ENCODE assay signal across 12 cellular contexts in the genomic region with DNA sequence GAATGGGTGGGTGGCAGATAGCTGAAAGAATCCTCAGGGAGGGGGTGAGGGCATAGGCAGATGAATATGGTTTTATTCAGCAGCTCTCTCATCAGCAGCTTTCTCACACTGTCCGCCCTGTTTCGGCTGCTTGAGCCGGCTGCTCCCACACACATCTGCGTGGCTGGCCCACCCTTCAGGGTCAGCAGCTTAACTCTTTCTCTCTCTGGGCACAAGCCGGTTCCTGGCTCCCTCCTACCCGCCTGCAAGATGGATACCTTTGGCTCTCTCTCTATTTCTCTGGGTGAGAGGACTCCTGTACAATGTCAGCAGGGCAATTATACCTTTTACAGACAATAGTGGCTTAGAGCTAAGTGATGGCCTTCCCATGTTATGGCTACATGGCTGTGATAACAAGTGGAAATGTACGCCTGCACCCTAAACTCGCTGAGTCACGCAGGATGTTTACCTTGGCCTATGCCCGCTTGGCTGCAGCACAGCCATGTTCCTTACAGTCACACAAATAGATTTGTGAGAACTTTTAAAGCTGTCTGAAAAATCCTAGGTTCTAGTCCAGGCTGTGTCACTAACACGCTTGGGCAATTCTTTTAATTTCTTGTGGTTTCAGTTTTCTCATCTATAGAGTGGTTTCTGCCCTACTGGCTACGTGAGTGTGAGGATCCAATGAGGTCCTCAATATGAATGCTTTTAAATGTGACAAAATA. TPM values are rescaled to one million over a fixed set of nuclear protein-coding genes. Genes with fewer than 3 reads are reported as not detected.
DNase-seq lines count a peak whose midpoint lies in the region; ATAC-seq, FAIRE-seq and TF ChIP-seq lines count a peak whose summit lies in the region.
"Had no signal": no experiment of that assay in that cellular context is flagged by ENCODE, and none has a peak within 500 bp of the region (broad histone marks: within the 10 kb centered on the region; RNA-seq: fewer than 3 reads in every experiment).

No MANE protein-coding gene starts in this region.

- no peak for TF ChIP-seq CTCF in astrocyte (IDR thresholded peaks at IDR 0.05; ENCODE audit: insufficient read depth, low read depth, low read length)
- no peak for TF ChIP-seq CTCF in GM10248 (IDR thresholded peaks at IDR 0.05; ENCODE audit: control extremely low read depth, extremely low read depth, low read depth, missing control alignments)
- no peak for TF ChIP-seq CTCF in A673 (conservative IDR thresholded peaks at IDR 0.05; ENCODE audit: low read depth, low read length)
- no peak for TF ChIP-seq CTCF in endodermal cell (conservative IDR thresholded peaks at IDR 0.05)

- no peak overlapping the region for H3K9ac ChIP-seq in astrocyte (ENCODE audit: low read length)
- H3K9ac ChIP-seq in endodermal cell (ENCODE audit: extremely low read depth, low read length, poor library complexity, severe bottlenecking), result no peak overlapping the region

- no peak overlapping the region for H3K4me2 ChIP-seq in astrocyte (ENCODE audit: low read length)

- H3K27me3 ChIP-seq in astrocyte (ENCODE audit: insufficient read depth, low read length) (no peaks in the 10 kb centered on the region), A673 (replicated peaks; ENCODE audit: insufficient read depth, low read depth, low read length, poor library complexity) (no peaks in the 10 kb centered on the region), endodermal cell (ENCODE audit: control insufficient read depth, insufficient read depth, low read length, poor library complexity, severe bottlenecking) (peaks cover 5% of the 10 kb centered on the region)

- WGBS in endodermal cell (ENCODE audit: insufficient coverage in 1 of 2, insufficient read length in 1 of 2), 2 experiments, result 92 to 95% methylated on average over 8 to 12 of the region's 12 CpGs

- H3K4me3 Mint-ChIP-seq in astrocyte (ENCODE audit: unreplicated experiment), result no peak overlapping the region
- H3K4me3 Mint-ChIP-seq in endodermal cell, result no peak overlapping the region
- H3K4me3 Mint-ChIP-seq: stimulated activated effector memory CD8-positive, alpha-beta T cell treated with anti-CD3 and anti-CD28 coated beads, Interleukin-12 subunit alpha, Interleukin-12 subunit beta, amount 100 ng/mL, for 72 hours had no signal

- H3K79me2 ChIP-seq in astrocyte (ENCODE audit: insufficient read depth, low read length), result no peaks in the 10 kb centered on the region

- no peak overlapping the region for H3K27ac Mint-ChIP-seq in astrocyte (ENCODE audit: unreplicated experiment)
- H3K27ac Mint-ChIP-seq in endodermal cell, result no peak overlapping the region
- H3K27ac Mint-ChIP-seq: stimulated activated effector memory CD8-positive, alpha-beta T cell treated with anti-CD3 and anti-CD28 coated beads, Interleukin-12 subunit alpha, Interleukin-12 subunit beta, amount 100 ng/mL, for 72 hours had no signal

- POLR2A ChIA-PET in GM10248 (lab: Yijun Ruan, JAX) (no interaction called here), A673 (lab: Charles Lee; ENCODE audit: low non-redundant PET) (no interaction called here)

- peak; percentile 75 for DNase-seq in astrocyte (ENCODE audit: low read depth)
- DNase-seq in skeletal muscle cell (ENCODE audit: low read depth), result peak; percentile 47
- DNase-seq in GM10248 (ENCODE audit: extremely low spot score), result no peak
- DNase-seq in A673 (ENCODE audit: low spot score), result no peak
- no peak for DNase-seq in endodermal cell
- DNase-seq: GDM1, NCI-H1092, SHP77 had no signal

- H3K9me3 ChIP-seq in astrocyte (ENCODE audit: insufficient read depth, low read depth, low read length) (no peaks in the 10 kb centered on the region), A673 (ENCODE audit: low read depth, low read length, poor library complexity, severe bottlenecking) (no peaks in the 10 kb centered on the region), endodermal cell (ENCODE audit: control insufficient read depth, low read length) (no peaks in the 10 kb centered on the region)

- H3K4me3 ChIP-seq in astrocyte (ENCODE audit: insufficient read depth, low read depth, low read length), result no peak overlapping the region
- H3K4me3 ChIP-seq in skeletal muscle cell (ENCODE audit: low read depth, low read length), result no peak overlapping the region
- H3K4me3 ChIP-seq in A673 (ENCODE audit: low read depth, low read length, poor library complexity, severe bottlenecking), result no peak overlapping the region
- H3K4me3 ChIP-seq in endodermal cell (ENCODE audit: low read length), result no peak overlapping the region

- H3K4me1 ChIP-seq in astrocyte (ENCODE audit: insufficient read depth, low read length) (peaks cover 5% of the 10 kb centered on the region), A673 (ENCODE audit: insufficient read depth, low read length, poor library complexity, severe bottlenecking) (no peaks in the 10 kb centered on the region), endodermal cell (ENCODE audit: control insufficient read depth, insufficient read depth, low read length) (peaks cover 4% of the 10 kb centered on the region)

- H3K27ac ChIP-seq in astrocyte (ENCODE audit: low read depth, low read length) (no peak overlapping the region), A673 (ENCODE audit: low read depth, low read length, poor library complexity, severe bottlenecking) (no peak overlapping the region), endodermal cell (ENCODE audit: low read depth, low read length) (no peak overlapping the region)

- peak; percentile 23 for FAIRE-seq in astrocyte (lab: Jason Lieb, UNC)

- no peaks in the 10 kb centered on the region for H4K20me1 ChIP-seq in astrocyte (ENCODE audit: insufficient read depth, low read length)

- intact Hi-C loops in A673 (cut with micrococcal nuclease; ENCODE audit: unreplicated experiment), result no loop called here

- no TSS peak for BruUV-seq in A673 (replicated peaks; lab: Mats Ljungman, UMichigan)

- H3K36me3 Mint-ChIP-seq in astrocyte (ENCODE audit: low read depth, unreplicated experiment), result no peaks in the 10 kb centered on the region
- H3K36me3 Mint-ChIP-seq in endodermal cell (ENCODE audit: low read depth), result no peaks in the 10 kb centered on the region
- H3K36me3 Mint-ChIP-seq: stimulated activated effector memory CD8-positive, alpha-beta T cell treated with anti-CD3 and anti-CD28 coated beads, Interleukin-12 subunit alpha, Interleukin-12 subunit beta, amount 100 ng/mL, for 72 hours had no signal

- H3K4me1 Mint-ChIP-seq in astrocyte (ENCODE audit: low read depth, unreplicated experiment), result peaks cover 4% of the 10 kb centered on the region
- H3K4me1 Mint-ChIP-seq in endodermal cell, result peaks cover 16% of the 10 kb centered on the region
- H3K4me1 Mint-ChIP-seq: stimulated activated effector memory CD8-positive, alpha-beta T cell treated with anti-CD3 and anti-CD28 coated beads, Interleukin-12 subunit alpha, Interleukin-12 subunit beta, amount 100 ng/mL, for 72 hours had no signal

- CTCF ChIA-PET in GM10248 (lab: Yijun Ruan, JAX) (interaction anchor here (0.8 to 2.1 kb wide), 7 partner anchors 8 to 325 kb away, joined by 3 to 7 read pairs (median 3); no protein-coding TSS in a partner anchor), A673 (lab: Charles Lee) (no interaction called here)

- H3K27me3 Mint-ChIP-seq in astrocyte (ENCODE audit: low read depth, unreplicated experiment) (no peaks in the 10 kb centered on the region), endodermal cell (ENCODE audit: insufficient read depth) (no peaks in the 10 kb centered on the region)

- H3K36me3 ChIP-seq in astrocyte (ENCODE audit: insufficient read depth, low read length) (no peaks in the 10 kb centered on the region), A673 (ENCODE audit: insufficient read depth, low read length, poor library complexity, severe bottlenecking) (no peaks in the 10 kb centered on the region), endodermal cell (ENCODE audit: control insufficient read depth, insufficient read depth, low read length) (no peaks in the 10 kb centered on the region)

- H2AFZ ChIP-seq in astrocyte (ENCODE audit: low read depth, low read length), result peak overlapping the region; percentile 16

- ATAC-seq in GM19351 (IDR thresholded peaks at IDR 0.05; ENCODE audit: unreplicated experiment) (peak; percentile 92), HG02973 (IDR thresholded peaks at IDR 0.05; ENCODE audit: unreplicated experiment) (peak; percentile 55)
- ATAC-seq: stimulated activated effector memory CD8-positive, alpha-beta T cell treated with anti-CD3 and anti-CD28 coated beads, Interleukin-12 subunit alpha, Interleukin-12 subunit beta, amount 100 ng/mL, for 72 hours had no signal

- H3K9me3 Mint-ChIP-seq in astrocyte (ENCODE audit: unreplicated experiment), result no peaks in the 10 kb centered on the region
- H3K9me3 Mint-ChIP-seq in endodermal cell, result no peaks in the 10 kb centered on the region
- H3K9me3 Mint-ChIP-seq: stimulated activated effector memory CD8-positive, alpha-beta T cell treated with anti-CD3 and anti-CD28 coated beads, Interleukin-12 subunit alpha, Interleukin-12 subunit beta, amount 100 ng/mL, for 72 hours had no signal

RNA-seq across cellular contexts. Expression of a gene that starts 4.1 kb away (rescaled TPM):
- total RNA-seq in astrocyte, result not detected in 2 replicates
- total RNA-seq in A673 (2021), result not detected in 2 replicates
- total RNA-seq in endodermal cell, result not detected
- not detected for polyA plus RNA-seq in endodermal cell (2013, experiment 1 of 2)
- polyA plus RNA-seq in endodermal cell (2013, experiment 2 of 2), result not detected
- total RNA-seq: activated CD8-positive, alpha-beta memory T cell treated with anti-CD3 and anti-CD28 coated beads for 36 hours had no signal

Comparison
In these comparisons a context has a peak if more than half of its experiments do, and no peak if none do; other contexts are left out.
1. DNase-seq: peak in astrocyte (single experiment) and skeletal muscle cell (single experiment); none in GM10248 (single experiment), A673 (single experiment) and endodermal cell (single experiment).